In the genomic region with DNA sequence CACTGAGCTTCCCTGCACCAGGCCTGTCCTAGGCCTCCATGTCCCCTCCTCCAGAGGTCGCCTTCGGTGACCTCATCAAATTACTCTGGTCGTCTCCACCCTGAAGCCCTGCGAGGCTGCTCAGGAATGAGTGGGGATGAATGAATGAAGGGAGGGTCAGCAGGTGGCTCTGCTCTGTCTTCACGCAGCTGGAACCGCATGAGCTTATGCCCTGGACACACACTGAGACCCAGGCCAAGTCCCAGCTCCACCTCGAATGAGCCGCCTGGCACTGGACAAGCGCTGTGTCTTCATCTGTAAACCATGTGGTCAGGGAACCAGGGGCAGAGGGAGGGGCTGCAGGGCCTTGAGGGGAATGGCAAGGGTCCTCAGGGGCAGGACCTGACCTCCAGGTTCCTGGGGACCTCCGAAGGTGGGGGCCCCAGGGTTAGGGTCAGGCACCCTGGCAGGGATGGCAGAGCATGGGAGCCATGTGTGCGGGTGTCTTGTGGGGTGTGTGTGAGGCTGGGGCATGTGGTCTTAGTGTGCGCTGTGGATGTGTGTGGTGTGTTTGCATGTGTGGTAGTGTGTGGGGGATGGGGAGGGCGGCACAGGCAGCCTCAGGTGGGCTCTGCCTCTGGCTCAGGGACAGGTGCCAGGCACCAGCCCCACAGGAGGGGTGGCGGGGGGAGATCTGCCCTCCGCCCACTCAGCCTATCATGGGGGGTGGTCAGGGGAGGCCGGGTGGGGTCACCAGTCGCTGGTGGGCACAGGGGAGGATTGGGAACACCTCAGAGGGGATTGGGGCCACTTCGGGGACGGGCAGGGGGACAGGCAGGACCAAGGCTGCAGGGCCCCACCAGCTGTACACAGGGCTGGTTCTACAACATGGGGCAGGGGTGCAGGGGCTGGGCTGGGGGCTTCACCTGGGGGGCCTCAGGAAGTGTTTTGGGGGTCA, we compare ENCODE assay signal across 14 cellular contexts. TPM values are rescaled to one million over a fixed set of nuclear protein-coding genes. Genes with fewer than 3 reads are reported as not detected.
DNase-seq lines count a peak whose midpoint lies in the region; ATAC-seq and TF ChIP-seq lines count a peak whose summit lies in the region.
"Had no signal": no experiment of that assay in that cellular context is flagged by ENCODE, and none has a peak within 500 bp of the region (broad histone marks: within the 10 kb centered on the region; RNA-seq: fewer than 3 reads in every experiment).

No MANE protein-coding gene starts in this region.

- H3K4me1 ChIP-seq in Caco-2 = peaks cover 18% of the 10 kb centered on the region
- no peaks in the 10 kb centered on the region for H3K4me1 ChIP-seq in IMR-90 (ENCODE audit: control insufficient read depth, insufficient read depth, low read length)
- peaks cover 14 to 16% of the 10 kb centered on the region in 2 donors for H3K4me1 ChIP-seq in neuronal stem cell (ENCODE audit: control insufficient read depth in 2 of 2, insufficient read depth in 1 of 2, low read depth in 1 of 2, low read length in 2 of 2)
- H3K4me1 ChIP-seq: upper lobe of right lung had no signal

- H3K36me3 Mint-ChIP-seq in Caco-2 (ENCODE audit: insufficient read depth, unreplicated experiment) = peaks cover 14% of the 10 kb centered on the region
- H3K36me3 Mint-ChIP-seq in activated CD8-positive, alpha-beta T cell treated with anti-CD3 and anti-CD28 coated beads, Interleukin-2, amount 10 ng/mL, durations not matched to agents 7 days and 5 days (ENCODE audit: low read depth) = peaks cover 6% of the 10 kb centered on the region

- no peak overlapping the region for H3K9ac ChIP-seq in IMR-90 (ENCODE audit: low read depth, low read length)
- peak overlapping the region; percentile 70 for H3K9ac ChIP-seq in neuronal stem cell (ENCODE audit: low read depth, low read length, poor library complexity)

- 0 out of 2 replicates have a peak overlapping the region, but pooled peaks have one; percentile 9 for H2AK5ac ChIP-seq in IMR-90 (ENCODE audit: low read depth, low read length)
- H2AK5ac ChIP-seq in neuronal stem cell (ENCODE audit: low read depth, low read length) = peak overlapping the region; percentile 98

- H2BK20ac ChIP-seq in IMR-90 (ENCODE audit: low read depth, low read length) = no peak overlapping the region

- H3K14ac ChIP-seq in IMR-90 (replicated peaks; ENCODE audit: low read depth, low read length) (no peak overlapping the region), neuronal stem cell (ENCODE audit: low read length) (peak overlapping the region; percentile 82)

- H4K8ac ChIP-seq in IMR-90 (ENCODE audit: low read depth in 2 of 2, low read length in 2 of 2) (no peak overlapping the region), neuronal stem cell (ENCODE audit: low read depth, low read length) (peak overlapping the region; percentile 17)

- H3K27ac ChIP-seq in IMR-90 (ENCODE audit: insufficient read depth, low read length) (no peak overlapping the region), neuronal stem cell (replicated peaks; ENCODE audit: low read length) (no peak overlapping the region)
- H3K27ac ChIP-seq: adrenal gland, esophagus muscularis mucosa, left ventricle myocardium inferior, right atrium auricular region, stomach, upper lobe of right lung had no signal

- no peak for TF ChIP-seq POLR2A in IMR-90 (IDR thresholded peaks at IDR 0.05; ENCODE audit: low read depth, low read length)

- H3K27me3 ChIP-seq in Caco-2 (replicated peaks; ENCODE audit: control insufficient read depth, insufficient read depth, low read length) (no peaks in the 10 kb centered on the region), IMR-90 (ENCODE audit: control insufficient read depth, insufficient read depth, low read length) (no peaks in the 10 kb centered on the region), neuronal stem cell (ENCODE audit: control insufficient read depth in 3 of 3, insufficient read depth in 3 of 3, low read depth in 1 of 3, low read length in 3 of 3) (peaks cover 0 to 16% (median 0%) of the 10 kb centered on the region in 3 experiments)
- H3K27me3 ChIP-seq: adrenal gland, right atrium auricular region, upper lobe of right lung had no signal

- H3K4me1 Mint-ChIP-seq in Caco-2 (ENCODE audit: low read depth, unreplicated experiment) = peaks cover 8% of the 10 kb centered on the region
- H3K4me1 Mint-ChIP-seq in activated CD8-positive, alpha-beta T cell treated with anti-CD3 and anti-CD28 coated beads, Interleukin-2, amount 10 ng/mL, durations not matched to agents 7 days and 5 days (ENCODE audit: low read depth) = peaks cover 11% of the 10 kb centered on the region

- no peaks in the 10 kb centered on the region for H3K9me3 Mint-ChIP-seq in Caco-2 (ENCODE audit: unreplicated experiment)
- H3K9me3 Mint-ChIP-seq in activated CD8-positive, alpha-beta T cell treated with anti-CD3 and anti-CD28 coated beads, Interleukin-2, amount 10 ng/mL, durations not matched to agents 7 days and 5 days (ENCODE audit: insufficient read depth) = no peaks in the 10 kb centered on the region

- H2BK15ac ChIP-seq in IMR-90 (ENCODE audit: low read depth, low read length) (no peak overlapping the region), neuronal stem cell (ENCODE audit: low read length) (peak overlapping the region; percentile 83)

- no peaks in the 10 kb centered on the region; the same call in 1 of the 2 replicates for H3K36me3 ChIP-seq in Caco-2 (ENCODE audit: control insufficient read depth, insufficient read depth, low read length)
- H3K36me3 ChIP-seq in IMR-90 (ENCODE audit: control insufficient read depth, insufficient read depth, low read length) = 0 out of 2 replicates have a peak, but pooled peaks cover 2% of the 10 kb centered on the region
- peaks cover 4 to 9% of the 10 kb centered on the region in 2 donors for H3K36me3 ChIP-seq in neuronal stem cell (replicated peaks in 1 of 2; ENCODE audit: control insufficient read depth in 2 of 2, insufficient read depth in 2 of 2, low read length in 2 of 2)
- H3K36me3 ChIP-seq: adrenal gland, cardiac muscle cell, left ventricle myocardium inferior, right atrium auricular region had no signal

- H3K9me3 ChIP-seq in Caco-2 (no peaks in the 10 kb centered on the region), IMR-90 (ENCODE audit: control insufficient read depth, insufficient read depth, low read length) (no peaks in the 10 kb centered on the region), neuronal stem cell (replicated peaks in 1 of 2; ENCODE audit: control insufficient read depth in 2 of 2, insufficient read depth in 1 of 2, low read depth in 1 of 2, low read length in 2 of 2) (peaks cover 0 to 5% of the 10 kb centered on the region in 2 donors)
- H3K9me3 ChIP-seq: adrenal gland, esophagus muscularis mucosa, left ventricle myocardium inferior, right atrium auricular region, stomach, upper lobe of right lung had no signal

- no peaks in the 10 kb centered on the region for H3K27me3 Mint-ChIP-seq in Caco-2 (ENCODE audit: insufficient read depth, unreplicated experiment)
- peaks cover 15% of the 10 kb centered on the region for H3K27me3 Mint-ChIP-seq in activated CD8-positive, alpha-beta T cell treated with anti-CD3 and anti-CD28 coated beads, Interleukin-2, amount 10 ng/mL, durations not matched to agents 7 days and 5 days (ENCODE audit: low read depth)

- in situ Hi-C loops in IMR-90 (cut with MboI; ENCODE audit: low sequenced_read_pairs) = loop anchor here (5.0 kb wide), 1 partner anchor 357 kb away; no protein-coding TSS in a partner anchor

- ATAC-seq in IMR-90 (ENCODE audit: low read depth) = no peak
- ATAC-seq in activated CD8-positive, alpha-beta T cell treated with anti-CD3 and anti-CD28 coated beads, Interleukin-2, amount 10 ng/mL, durations not matched to agents 7 days and 5 days = no peak
- no peak for ATAC-seq in HG03457 (IDR thresholded peaks at IDR 0.05; ENCODE audit: unreplicated experiment)
- no peak for ATAC-seq in GM21529 (IDR thresholded peaks at IDR 0.05; ENCODE audit: unreplicated experiment)

- no peak overlapping the region for H4K91ac ChIP-seq in IMR-90 (ENCODE audit: insufficient read depth, low read depth, low read length)
- no peak overlapping the region for H4K91ac ChIP-seq in neuronal stem cell (ENCODE audit: low read depth, low read length, poor library complexity)

- H3K27ac Mint-ChIP-seq in Caco-2 (ENCODE audit: unreplicated experiment) = peak overlapping the region; percentile 19
- H3K27ac Mint-ChIP-seq in activated CD8-positive, alpha-beta T cell treated with anti-CD3 and anti-CD28 coated beads, Interleukin-2, amount 10 ng/mL, durations not matched to agents 7 days and 5 days = peak overlapping the region; percentile 19

- H3K56ac ChIP-seq in IMR-90 (ENCODE audit: extremely low read depth, insufficient read depth, low read length) = no peak overlapping the region

- no peak overlapping the region; the same call in 1 of the 2 replicates for H3K4me2 ChIP-seq in IMR-90 (ENCODE audit: low read depth, low read length)
- no peak overlapping the region for H3K4me2 ChIP-seq in neuronal stem cell (ENCODE audit: insufficient read depth, low read length, poor library complexity, severe bottlenecking)

- H3K4me3 ChIP-seq in Caco-2 (ENCODE audit: low read depth, low read length) = no peak overlapping the region
- no peak overlapping the region for H3K4me3 ChIP-seq in IMR-90 (ENCODE audit: insufficient read depth, low read depth, low read length)
- no peak overlapping the region for H3K4me3 ChIP-seq in neuronal stem cell (ENCODE audit: low read length in 2 of 2)
- H3K4me3 ChIP-seq: adrenal gland, cardiac muscle cell, esophagus muscularis mucosa, left ventricle myocardium inferior, right atrium auricular region, stomach, upper lobe of right lung had no signal

- H4K5ac ChIP-seq in IMR-90 (ENCODE audit: low read depth, low read length) = no peak overlapping the region

- H3K4ac ChIP-seq in IMR-90 (ENCODE audit: low read depth, low read length) (no peak overlapping the region), neuronal stem cell (ENCODE audit: low read length) (no peak overlapping the region)

- TF ChIP-seq RAD21 in IMR-90 (IDR thresholded peaks at IDR 0.05; ENCODE audit: low read length) = no peak

- CTCF ChIA-PET in Caco-2 (lab: Charles Lee) = interaction anchor here (0.5 to 5.2 kb wide), 45 partner anchors 8 to 664 kb away, joined by 3 to 69 read pairs (median 5); a partner anchor contains a TSS
- CTCF ChIA-PET in IMR-90 (lab: Yijun Ruan, JAX) = interaction anchor here (0.6 to 2.5 kb wide), 19 partner anchors 11 to 385 kb away, joined by 3 to 29 read pairs (median 5); no protein-coding TSS in a partner anchor
- CTCF ChIA-PET in activated CD8-positive, alpha-beta T cell treated with anti-CD3 and anti-CD28 coated beads, Interleukin-2, amount 10 ng/mL, durations not matched to agents 7 days and 5 days (lab: Charles Lee) = interaction anchor here (0.6 to 6.9 kb wide), 51 partner anchors 9 to 664 kb away, joined by 3 to 95 read pairs (median 5); a partner anchor contains a TSS

- H2BK12ac ChIP-seq in neuronal stem cell (ENCODE audit: low read length) = peak overlapping the region; percentile 75

- 80% methylated on average over 6 of the region's 19 CpGs; no CpG with 5 or more reads in 1 of the 2 experiments for WGBS in IMR-90 (ENCODE audit: extremely low coverage in 2 of 2, insufficient read length in 1 of 2), 2 experiments
- WGBS in neuronal stem cell (ENCODE audit: extremely low coverage in 2 of 2, insufficient read length in 2 of 2, insufficient replicate concordance in 1 of 2), 2 donors = no CpG with 5 or more reads among the region's 19 CpGs

- H2BK120ac ChIP-seq in IMR-90 (ENCODE audit: low read depth, low read length) (no peak overlapping the region), neuronal stem cell (ENCODE audit: low read depth, low read length) (no peak overlapping the region)

- H2AK9ac ChIP-seq in IMR-90 (replicated peaks; ENCODE audit: low read depth, low read length, poor library complexity) = no peak overlapping the region

- H2AFZ ChIP-seq in IMR-90 (replicated peaks; ENCODE audit: low read length, poor library complexity) = no peak overlapping the region
- H2AFZ ChIP-seq in neuronal stem cell (ENCODE audit: low read length) = peak overlapping the region; percentile 44

- H2BK5ac ChIP-seq in IMR-90 (ENCODE audit: low read depth, low read length, poor library complexity, severe bottlenecking) (no peak overlapping the region), neuronal stem cell (ENCODE audit: low read length) (peak overlapping the region; percentile 24)

- intact Hi-C loops in Caco-2 (cut with micrococcal nuclease; ENCODE audit: unreplicated experiment) (loop anchor here (10.0 kb wide), 2 partner anchors 159 to 619 kb away; no protein-coding TSS in a partner anchor), IMR-90 (cut with micrococcal nuclease) (no loop called here)

- dilution Hi-C loops in IMR-90 (cut with HindIII; ENCODE audit: low sequenced_read_pairs, unreplicated experiment) = no loop called here

- TF ChIP-seq CTCF in Caco-2 (IDR thresholded peaks at IDR 0.05; ENCODE audit: insufficient read depth in 1 of 2, low read depth in 1 of 2, low read length in 1 of 2, severe bottlenecking in 1 of 2, unreplicated experiment in 1 of 2) = no peak
- TF ChIP-seq CTCF in IMR-90 (conservative IDR thresholded peaks at IDR 0.05; ENCODE audit: low read depth, low read length) = no peak

- H4K20me1 ChIP-seq in IMR-90 (ENCODE audit: insufficient read depth, low read length) = no peaks in the 10 kb centered on the region

- H3K18ac ChIP-seq in IMR-90 (ENCODE audit: low read depth, low read length) (no peak overlapping the region), neuronal stem cell (ENCODE audit: low read length) (peak overlapping the region; percentile 86)

- peaks cover 5% of the 10 kb centered on the region for H3K9me1 ChIP-seq in IMR-90 (ENCODE audit: insufficient read depth, low read length)

- H3K4me3 Mint-ChIP-seq in Caco-2 (ENCODE audit: unreplicated experiment) = peak overlapping the region; percentile 26
- no peak overlapping the region for H3K4me3 Mint-ChIP-seq in activated CD8-positive, alpha-beta T cell treated with anti-CD3 and anti-CD28 coated beads, Interleukin-2, amount 10 ng/mL, durations not matched to agents 7 days and 5 days

- DNase-seq in Caco-2 (peak; percentile 37 to 63), IMR-90 (no peak), neuronal stem cell (ENCODE audit: low spot score) (no peak), retina (no peak)
- DNase-seq in activated CD8-positive, alpha-beta T cell treated with anti-CD3 and anti-CD28 coated beads, Interleukin-2, amount 10 ng/mL, durations not matched to agents 7 days and 5 days = no peak

- no peaks in the 10 kb centered on the region; a peak in 1 of 4 replicates for H3K79me1 ChIP-seq in IMR-90 (ENCODE audit: low read depth in 1 of 2, low read length in 2 of 2)
- peaks cover 5% of the 10 kb centered on the region for H3K79me1 ChIP-seq in neuronal stem cell (ENCODE audit: low read depth, low read length)

- H3K23ac ChIP-seq in IMR-90 (ENCODE audit: low read depth, low read length) (no peak overlapping the region), neuronal stem cell (ENCODE audit: low read depth, low read length, poor library complexity) (no peak overlapping the region)

- BruUV-seq in Caco-2 (replicated peaks; lab: Mats Ljungman, UMichigan) = no TSS peak
- BruUV-seq in IMR-90 (replicated peaks; lab: Mats Ljungman, UMichigan) = no TSS peak

- POLR2A ChIA-PET in Caco-2 (lab: Charles Lee) = interaction anchor here (0.9 to 2.0 kb wide), 4 partner anchors 13 to 309 kb away, joined by 3 to 15 read pairs (median 6); a partner anchor contains a TSS
- POLR2A ChIA-PET in IMR-90 (lab: Charles Lee; ENCODE audit: unreplicated experiment) = no interaction called here
- POLR2A ChIA-PET in activated CD8-positive, alpha-beta T cell treated with anti-CD3 and anti-CD28 coated beads, Interleukin-2, amount 10 ng/mL, durations not matched to agents 7 days and 5 days (lab: Charles Lee) = interaction anchor here (1.1 to 1.7 kb wide), 3 partner anchors 300 to 362 kb away, joined by 3 to 9 read pairs (median 4); no protein-coding TSS in a partner anchor

RNA-seq across cellular contexts. Expression of a gene that starts 13.9 kb away (rescaled TPM):
- 277 and 285 TPM in 2 replicates for total RNA-seq in Caco-2 (2022)
- total RNA-seq in IMR-90 (2012; rRNA removed) = 204 and 251 TPM in 2 replicates
- 103 and 117 TPM in 2 replicates for polyA plus RNA-seq in IMR-90 (2012; rRNA removed)
- polyA plus RNA-seq in IMR-90 (2012; cell fraction: cytosol; rRNA removed) = 55.7 and 87.1 TPM in 2 replicates
- 43.7 and 137 TPM in 2 replicates for polyA plus RNA-seq in IMR-90 (2012; cell fraction: nucleus; rRNA removed; ENCODE audit: low replicate concordance)
- total RNA-seq in activated CD8-positive, alpha-beta T cell treated with anti-CD3 and anti-CD28 coated beads, Interleukin-2, amount 10 ng/mL, durations not matched to agents 7 days and 5 days = 10 to 100 TPM; 54.4 to 54.6 TPM
- polyA plus RNA-seq in neuronal stem cell (2013, experiment 1 of 2) = 196 TPM
- polyA plus RNA-seq in neuronal stem cell (2013, experiment 2 of 2) = 192 TPM

Comparison
In these comparisons a context has a peak if more than half of its experiments do, and no peak if none do; other contexts are left out.
1. DNase-seq: peak in Caco-2 (2 of 2); none in IMR-90 (single experiment), activated CD8-positive, alpha-beta T cell treated with anti-CD3 and anti-CD28 coated beads, Interleukin-2, amount 10 ng/mL, durations not matched to agents 7 days and 5 days (single experiment), neuronal stem cell (single experiment) and retina (single experiment).